Comparison of ENCODE assay signal across 11 cellular contexts in the genomic region with DNA sequence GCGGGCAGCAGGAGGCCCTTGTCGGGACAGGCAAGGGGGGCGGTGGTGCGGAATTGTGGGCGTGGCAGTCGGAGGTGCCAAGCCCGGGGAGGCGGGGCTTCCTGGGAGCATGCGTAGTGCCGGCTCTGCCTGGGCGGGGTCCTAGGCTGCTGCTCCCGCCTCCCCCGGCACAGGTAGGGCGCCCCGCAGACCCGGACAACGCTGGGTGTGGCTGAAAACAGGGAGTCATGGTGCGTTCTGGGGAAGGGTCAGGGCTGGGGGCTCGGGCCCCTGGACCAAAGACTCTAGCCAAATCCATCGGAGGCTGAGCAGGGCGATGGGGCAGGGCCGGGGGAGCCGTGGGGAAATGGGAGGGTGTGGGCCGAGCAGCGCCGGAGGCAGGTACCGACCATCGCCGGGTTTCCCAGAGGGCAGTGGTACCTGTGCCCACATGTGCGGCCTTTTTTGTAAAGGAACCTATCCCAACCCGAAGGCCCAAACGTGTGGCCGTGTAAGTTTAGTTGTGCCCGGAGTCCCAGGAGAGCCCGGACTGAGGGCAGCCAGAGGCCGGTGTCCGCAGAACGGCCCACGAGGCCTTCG.
A peak's percentile ranks its signal among the peaks of the same experiment; 100 is the strongest.
DNase-seq lines count a peak whose midpoint lies in the region; ATAC-seq and TF ChIP-seq lines count a peak whose summit lies in the region.
"Had no signal": no experiment of that assay in that cellular context is flagged by ENCODE, and none has a peak within 500 bp of the region (broad histone marks: within the 10 kb centered on the region; RNA-seq: fewer than 3 reads in every experiment).

No MANE protein-coding gene starts in this region.

- H3K27ac Mint-ChIP-seq in CD14-positive monocyte, result peak overlapping the region in 1 of 7 donors; percentile 66

- no peak overlapping the region for H4K8ac ChIP-seq in trophoblast cell (ENCODE audit: low read depth, low read length)

- no CpG with 5 or more reads among the region's 40 CpGs for WGBS in trophoblast cell (ENCODE audit: extremely low coverage, insufficient coverage, insufficient read length)

- peak overlapping the region; percentile 65 for H3K4me3 Mint-ChIP-seq in CD14-positive monocyte

- H2AK5ac ChIP-seq in trophoblast cell (ENCODE audit: low read length), result no peak overlapping the region

- H3K18ac ChIP-seq in trophoblast cell (ENCODE audit: low read length), result no peak overlapping the region

- H2BK120ac ChIP-seq in trophoblast cell (ENCODE audit: insufficient read depth, low read length, poor library complexity), result no peak overlapping the region

- TF ChIP-seq POLR2A in gastrocnemius medialis (IDR thresholded peaks at IDR 0.05), result no peak

- H2BK5ac ChIP-seq in trophoblast cell (ENCODE audit: low read depth, low read length, poor library complexity), result no peak overlapping the region

- H3K4me2 ChIP-seq in trophoblast cell (ENCODE audit: low read length), result no peak overlapping the region
- H3K4me2 ChIP-seq: BLaER1 treated with 17β-estradiol and CSF1 and Interleukin-3, amounts not matched to agents 10 nM and 100 nM had no signal

- no peak overlapping the region for H3K4ac ChIP-seq in trophoblast cell (ENCODE audit: low read depth, low read length)

- H3K9ac ChIP-seq in trophoblast cell (ENCODE audit: low read length), result no peak overlapping the region
- H3K9ac ChIP-seq: BLaER1 treated with 17β-estradiol and CSF1 and Interleukin-3, amounts not matched to agents 10 nM and 100 nM had no signal

- H3K79me1 ChIP-seq in trophoblast cell (ENCODE audit: low read length), result no peaks in the 10 kb centered on the region

- H3K14ac ChIP-seq in trophoblast cell (ENCODE audit: low read length), result no peak overlapping the region

- H3K4me1 Mint-ChIP-seq in CD14-positive monocyte, result peaks cover 8% of the 10 kb centered on the region

- TF ChIP-seq CTCF in CD14-positive monocyte (IDR thresholded peaks at IDR 0.05) (no peak), dorsolateral prefrontal cortex (IDR thresholded peaks at IDR 0.05 in 54 of 56, conservative IDR thresholded peaks at IDR 0.05 in 2 of 56; ENCODE audit: low read depth in 1 of 56, partially characterized antibody in 56 of 56) (no peak), gastrocnemius medialis (IDR thresholded peaks at IDR 0.05 in 4 of 5, conservative IDR thresholded peaks at IDR 0.05 in 1 of 5) (no peak), A673 (conservative IDR thresholded peaks at IDR 0.05; ENCODE audit: low read depth, low read length) (no peak)

- no peak overlapping the region for H4K12ac ChIP-seq in trophoblast cell (ENCODE audit: low read depth, low read length)

- H3K9me3 ChIP-seq in trophoblast cell (ENCODE audit: insufficient read depth, low read depth, low read length), result peaks cover 5% of the 10 kb centered on the region
- no peaks in the 10 kb centered on the region for H3K9me3 ChIP-seq in gastrocnemius medialis
- no peaks in the 10 kb centered on the region for H3K9me3 ChIP-seq in A673 (ENCODE audit: low read depth, low read length, poor library complexity, severe bottlenecking)
- H3K9me3 ChIP-seq: left ventricle myocardium inferior, neutrophil had no signal

- in situ Hi-C loops in gastrocnemius medialis (cut with MboI; ENCODE audit: low sequenced_read_pairs in 4 of 4), result no loop called here

- peaks cover 2 to 8% of the 10 kb centered on the region in 2 experiments for H3K36me3 ChIP-seq in trophoblast cell (ENCODE audit: control insufficient read depth in 1 of 2, insufficient read depth in 2 of 2, low read length in 2 of 2)
- peaks cover 0 to 3% of the 10 kb centered on the region in 2 donors for H3K36me3 ChIP-seq in gastrocnemius medialis
- no peaks in the 10 kb centered on the region for H3K36me3 ChIP-seq in A673 (ENCODE audit: insufficient read depth, low read length, poor library complexity, severe bottlenecking)

- CTCF ChIA-PET in A673 (lab: Charles Lee), result no interaction called here

- H2BK12ac ChIP-seq in trophoblast cell (ENCODE audit: low read length), result no peak overlapping the region

- no peak for DNase-seq in CD14-positive monocyte (ENCODE audit: low spot score)
- no peak for DNase-seq in dorsolateral prefrontal cortex
- DNase-seq in trophoblast cell, result peak; percentile 84 to 88
- DNase-seq in pons (ENCODE audit: low spot score), result no peak
- DNase-seq in T-helper 1 cell, result no peak
- DNase-seq in gastrocnemius medialis, result no peak
- DNase-seq in A673 (ENCODE audit: low spot score), result no peak
- DNase-seq: left ventricle myocardium inferior had no signal

- no peak overlapping the region for H3K23ac ChIP-seq in trophoblast cell (ENCODE audit: low read length)

- no peak overlapping the region for H4K91ac ChIP-seq in trophoblast cell (ENCODE audit: low read depth, low read length)

- no TSS peak for BruUV-seq in A673 (replicated peaks; lab: Mats Ljungman, UMichigan)

- peak overlapping the region in 45 of 59 donors; percentile 3 to 91 (median 69) for H3K27ac ChIP-seq in dorsolateral prefrontal cortex
- H3K27ac ChIP-seq in trophoblast cell (ENCODE audit: low read depth, low read length), result no peak overlapping the region
- H3K27ac ChIP-seq in gastrocnemius medialis, result no peak overlapping the region
- no peak overlapping the region for H3K27ac ChIP-seq in A673 (ENCODE audit: low read depth, low read length, poor library complexity, severe bottlenecking)
- H3K27ac ChIP-seq: BLaER1 treated with 17β-estradiol and CSF1 and Interleukin-3, amounts not matched to agents 10 nM and 100 nM; left ventricle myocardium inferior; neutrophil had no signal

- ATAC-seq in HG03045 (IDR thresholded peaks at IDR 0.05; ENCODE audit: unreplicated experiment), result peak; percentile 48
- ATAC-seq in gastrocnemius medialis, result no peak

- H3K27me3 ChIP-seq in dorsolateral prefrontal cortex, result no peaks in the 10 kb centered on the region
- H3K27me3 ChIP-seq in trophoblast cell (ENCODE audit: insufficient read depth, low read length), result no peaks in the 10 kb centered on the region
- no peaks in the 10 kb centered on the region for H3K27me3 ChIP-seq in gastrocnemius medialis
- no peaks in the 10 kb centered on the region for H3K27me3 ChIP-seq in A673 (replicated peaks; ENCODE audit: insufficient read depth, low read depth, low read length, poor library complexity)

- no peak overlapping the region for H3K4me3 ChIP-seq in dorsolateral prefrontal cortex
- no peak overlapping the region for H3K4me3 ChIP-seq in trophoblast cell (ENCODE audit: low read depth, low read length)
- no peak overlapping the region for H3K4me3 ChIP-seq in gastrocnemius medialis
- H3K4me3 ChIP-seq in A673 (ENCODE audit: low read depth, low read length, poor library complexity, severe bottlenecking), result no peak overlapping the region
- H3K4me3 ChIP-seq: BLaER1 treated with 17β-estradiol and CSF1 and Interleukin-3, amounts not matched to agents 10 nM and 100 nM; left ventricle myocardium inferior had no signal

- POLR2A ChIA-PET in A673 (lab: Charles Lee; ENCODE audit: low non-redundant PET), result no interaction called here

- H3K4me1 ChIP-seq in trophoblast cell (ENCODE audit: control insufficient read depth in 1 of 2, insufficient read depth in 2 of 2, low read length in 2 of 2) (peaks cover 3 to 5% of the 10 kb centered on the region in 2 experiments), gastrocnemius medialis (peaks cover 0 to 1% of the 10 kb centered on the region in 2 donors), A673 (ENCODE audit: insufficient read depth, low read length, poor library complexity, severe bottlenecking) (no peaks in the 10 kb centered on the region)

- peaks cover 0 to 6% (median 0%) of the 10 kb centered on the region in 7 donors for H3K9me3 Mint-ChIP-seq in CD14-positive monocyte

- H3K36me3 Mint-ChIP-seq in CD14-positive monocyte, result peaks cover 20 to 42% of the 10 kb centered on the region in 2 donors

- no peaks in the 10 kb centered on the region for H3K79me2 ChIP-seq in trophoblast cell (ENCODE audit: control insufficient read depth, insufficient read depth, low read length, poor library complexity)

- H2AFZ ChIP-seq in trophoblast cell (ENCODE audit: insufficient read depth, low read length, poor library complexity), result no peak overlapping the region

- H3K27me3 Mint-ChIP-seq in CD14-positive monocyte (ENCODE audit: low read depth in 3 of 3), result peaks cover 2 to 10% (median 4%) of the 10 kb centered on the region in 3 donors

- intact Hi-C loops in CD14-positive monocyte (cut with micrococcal nuclease), result no loop called here
- intact Hi-C loops in dorsolateral prefrontal cortex (cut with DNase I), result loop anchor here in 1 of 2 donors (10.0 kb wide), 1 partner anchor 227 kb away; no protein-coding TSS in a partner anchor
- intact Hi-C loops in gastrocnemius medialis (cut with DNase I; ENCODE audit: low total_unique reads), result no loop called here
- intact Hi-C loops in A673 (cut with micrococcal nuclease; ENCODE audit: unreplicated experiment), result no loop called here

Comparison
In these comparisons a context has a peak if more than half of its experiments do, and no peak if none do; other contexts are left out.
1. DNase-seq: peak in trophoblast cell (2 of 2); none in CD14-positive monocyte (single experiment), dorsolateral prefrontal cortex (0 of 10), pons (single experiment), T-helper 1 cell (0 of 5), gastrocnemius medialis (0 of 2) and A673 (single experiment).
2. H3K27ac ChIP-seq: peak in dorsolateral prefrontal cortex (45 of 59); none in trophoblast cell (single experiment), gastrocnemius medialis (0 of 4) and A673 (single experiment).